ENCODE assay signal across 14 cellular contexts in genomic region chr10:32692174-32692573, GRCh38.
DNase-seq lines count a peak whose midpoint lies in the region; ATAC-seq and TF ChIP-seq lines count a peak whose summit lies in the region.
"Had no signal": no experiment of that assay in that cellular context is flagged by ENCODE, and none has a peak within 500 bp of the region (broad histone marks: within the 10 kb centered on the region; RNA-seq: fewer than 3 reads in every experiment).

No MANE protein-coding gene starts in this region.

- no peak overlapping the region for H3K4me3 ChIP-seq in epithelial cell of esophagus (ENCODE audit: low read length)
- no peak overlapping the region for H3K4me3 ChIP-seq in retinal pigment epithelial cell (ENCODE audit: low read length)
- H3K4me3 ChIP-seq: cardiac muscle cell, gastrocnemius medialis, right atrium auricular region, upper lobe of left lung had no signal

- ATAC-seq in GM19324 (IDR thresholded peaks at IDR 0.05; ENCODE audit: low FRiP score, unreplicated experiment) (no peak), HG03565 (IDR thresholded peaks at IDR 0.05; ENCODE audit: unreplicated experiment) (no peak)
- ATAC-seq: activated T-cell treated with anti-CD3 and anti-CD28 coated beads, Interleukin-2, amount 50 U/mL, for 4 hours; gastrocnemius medialis had no signal

- DNase-seq in NCI-H2107 treated with DMSO at 0.1 percent for 48 hours (lab: John Stamatoyannopoulos, UW; ENCODE audit: unreplicated experiment) (peak; percentile 2), NCI-H2107 (lab: John Stamatoyannopoulos, UW) (no peak), NCI-H526 (lab: John Stamatoyannopoulos, UW) (peak; percentile 83 to 87), epithelial cell of esophagus (ENCODE audit: low read depth) (peak; percentile 54), retinal pigment epithelial cell (ENCODE audit: low read depth) (peak; percentile 34), cerebellar cortex (ENCODE audit: low spot score) (no peak)
- DNase-seq: 8988T; activated T-cell treated with anti-CD3 and anti-CD28 coated beads, Interleukin-2, amount 50 U/mL, for 4 hours; gastrocnemius medialis; upper lobe of left lung had no signal

- TF ChIP-seq CTCF in epithelial cell of esophagus (IDR thresholded peaks at IDR 0.05; ENCODE audit: insufficient read depth, low read depth, low read length, missing control alignments) (no peak), retinal pigment epithelial cell (conservative IDR thresholded peaks at IDR 0.05; ENCODE audit: low read depth, low read length) (no peak)

Comparison
In these comparisons a context has a peak if more than half of its experiments do, and no peak if none do; other contexts are left out.
1. DNase-seq: peak in NCI-H2107 treated with DMSO at 0.1 percent for 48 hours (single experiment), NCI-H526 (2 of 2), epithelial cell of esophagus (single experiment) and retinal pigment epithelial cell (single experiment); none in NCI-H2107 (single experiment) and cerebellar cortex (single experiment).